Comparison of ENCODE assay signal across 9 cellular contexts in genomic region chr14:104078031-104078455, GRCh38. TPM values are rescaled to one million over a fixed set of nuclear protein-coding genes. Genes with fewer than 3 reads are reported as not detected.
DNase-seq lines count a peak whose midpoint lies in the region; ATAC-seq lines count a peak whose summit lies in the region.
"Had no signal": no experiment of that assay in that cellular context is flagged by ENCODE, and none has a peak within 500 bp of the region (broad histone marks: within the 10 kb centered on the region; RNA-seq: fewer than 3 reads in every experiment).

No MANE protein-coding gene starts in this region.

- no peak overlapping the region for H2BK5ac ChIP-seq in mesendoderm (ENCODE audit: low read length)

- H2AK5ac ChIP-seq in mesendoderm (ENCODE audit: low read length): no peak overlapping the region

- H3K4me1 ChIP-seq in CD4-positive, CD25-positive, alpha-beta regulatory T cell (ENCODE audit: control insufficient read depth, insufficient read depth, low read length, poor library complexity, severe bottlenecking): peaks cover 11% of the 10 kb centered on the region
- H3K4me1 ChIP-seq in mesendoderm (ENCODE audit: control insufficient read depth, low read depth, low read length): no peaks in the 10 kb centered on the region

- CTCF ChIA-PET in activated CD8-positive, alpha-beta T cell treated with anti-CD3 and anti-CD28 coated beads, Interleukin-2, amount 10 ng/mL, durations not matched to agents 7 days and 5 days (lab: Charles Lee): interaction anchor here (0.6 to 3.7 kb wide), 32 partner anchors 8 to 1925 kb away, joined by 3 to 25 read pairs (median 4); no protein-coding TSS in a partner anchor

- H3K4me3 ChIP-seq in CD4-positive, CD25-positive, alpha-beta regulatory T cell (ENCODE audit: low read depth, low read length): peak overlapping the region; percentile 47
- H3K4me3 ChIP-seq in mesendoderm (ENCODE audit: low read length): no peak overlapping the region

- no peak overlapping the region for H3K18ac ChIP-seq in mesendoderm (ENCODE audit: low read length)

- POLR2A ChIA-PET in activated CD8-positive, alpha-beta T cell treated with anti-CD3 and anti-CD28 coated beads, Interleukin-2, amount 10 ng/mL, durations not matched to agents 7 days and 5 days (lab: Charles Lee): interaction anchor here (0.6 kb wide), 1 partner anchor 911 kb away, joined by 3 read pairs; no protein-coding TSS in a partner anchor

- H3K79me2 ChIP-seq in mesendoderm (ENCODE audit: control insufficient read depth, insufficient read depth, low read length): no peaks in the 10 kb centered on the region

- no CpG with 5 or more reads among the region's 7 CpGs for WGBS in mesendoderm (ENCODE audit: extremely low coverage, insufficient coverage, low lambda C conversion rate)

- no peak overlapping the region for H3K9ac ChIP-seq in mesendoderm (ENCODE audit: low read length)

- peaks cover 0 to 9% (median 3%) of the 10 kb centered on the region in 7 donors for H3K9me3 Mint-ChIP-seq in CD4-positive, CD25-positive, alpha-beta regulatory T cell
- H3K9me3 Mint-ChIP-seq in activated CD8-positive, alpha-beta T cell treated with anti-CD3 and anti-CD28 coated beads, Interleukin-2, amount 10 ng/mL, durations not matched to agents 7 days and 5 days (ENCODE audit: insufficient read depth): peaks cover 11% of the 10 kb centered on the region
- H3K9me3 Mint-ChIP-seq in effector memory CD8-positive, alpha-beta T cell: peaks cover 2 to 10% of the 10 kb centered on the region in 2 donors

- peaks cover 5 to 34% (median 21%) of the 10 kb centered on the region in 4 donors for H3K4me1 Mint-ChIP-seq in CD4-positive, CD25-positive, alpha-beta regulatory T cell
- peaks cover 18% of the 10 kb centered on the region for H3K4me1 Mint-ChIP-seq in activated CD8-positive, alpha-beta T cell treated with anti-CD3 and anti-CD28 coated beads, Interleukin-2, amount 10 ng/mL, durations not matched to agents 7 days and 5 days (ENCODE audit: low read depth)
- peaks cover 10 to 20% of the 10 kb centered on the region in 2 donors for H3K4me1 Mint-ChIP-seq in effector memory CD8-positive, alpha-beta T cell (ENCODE audit: low read depth in 2 of 2)

- peak; percentile 71 to 89 (median 84) for DNase-seq in CD4-positive, CD25-positive, alpha-beta regulatory T cell
- DNase-seq in HT-29 (ENCODE audit: low spot score): peak; percentile 75
- DNase-seq in NOMO-1 (lab: John Stamatoyannopoulos, UW; ENCODE audit: unreplicated experiment in 2 of 2): peak; percentile 78 to 86
- peak; percentile 91 for DNase-seq in activated CD8-positive, alpha-beta T cell treated with anti-CD3 and anti-CD28 coated beads, Interleukin-2, amount 10 ng/mL, durations not matched to agents 7 days and 5 days
- DNase-seq in effector memory CD8-positive, alpha-beta T cell: peak; percentile 80 to 85 (median 83)
- peak; percentile 96 for DNase-seq in mesendoderm
- DNase-seq in stimulated activated CD8-positive, alpha-beta memory T cell treated with anti-CD3 and anti-CD28 coated beads, Interleukin-2, amount 100 ng/mL, for 48 hours (ENCODE audit: low read depth in 2 of 2): peak; percentile 72 to 74

- H4K5ac ChIP-seq in mesendoderm (ENCODE audit: low read length): no peak overlapping the region

- peaks cover 5 to 6% of the 10 kb centered on the region in 2 experiments for H3K9me3 ChIP-seq in CD4-positive, CD25-positive, alpha-beta regulatory T cell (ENCODE audit: control insufficient read depth in 2 of 2, low read length in 2 of 2)

- H2BK15ac ChIP-seq in mesendoderm (replicated peaks; ENCODE audit: low read depth): no peak overlapping the region

- H3K27ac ChIP-seq in CD4-positive, CD25-positive, alpha-beta regulatory T cell (ENCODE audit: insufficient read depth, low read length, poor library complexity, severe bottlenecking): no peak overlapping the region
- no peak overlapping the region for H3K27ac ChIP-seq in mesendoderm (ENCODE audit: low read depth, low read length)

- no peaks in the 10 kb centered on the region for H3K79me1 ChIP-seq in mesendoderm (ENCODE audit: low read length)

- peak; percentile 94 to 96 for ATAC-seq in CD4-positive, CD25-positive, alpha-beta regulatory T cell (ENCODE audit: low read depth in 2 of 2)
- ATAC-seq in GM19455 (IDR thresholded peaks at IDR 0.05; ENCODE audit: unreplicated experiment): peak; percentile 92
- ATAC-seq in activated CD8-positive, alpha-beta T cell treated with anti-CD3 and anti-CD28 coated beads, Interleukin-2, amount 10 ng/mL, durations not matched to agents 7 days and 5 days: peak; percentile 96
- ATAC-seq in effector memory CD8-positive, alpha-beta T cell (replicated peaks): peak; percentile 99

- H3K56ac ChIP-seq in mesendoderm (ENCODE audit: low read length): no peak overlapping the region

- no peak overlapping the region for H3K4me2 ChIP-seq in mesendoderm (ENCODE audit: low read length)

- H3K4me3 Mint-ChIP-seq in CD4-positive, CD25-positive, alpha-beta regulatory T cell: peak overlapping the region in 3 of 4 donors; percentile 7 to 50 (median 32)
- no peak overlapping the region for H3K4me3 Mint-ChIP-seq in activated CD8-positive, alpha-beta T cell treated with anti-CD3 and anti-CD28 coated beads, Interleukin-2, amount 10 ng/mL, durations not matched to agents 7 days and 5 days
- H3K4me3 Mint-ChIP-seq in effector memory CD8-positive, alpha-beta T cell: peak overlapping the region; percentile 26 to 45

- H3K27me3 ChIP-seq in CD4-positive, CD25-positive, alpha-beta regulatory T cell (ENCODE audit: control insufficient read depth, insufficient read depth, low read length): no peaks in the 10 kb centered on the region
- H3K27me3 ChIP-seq in mesendoderm (ENCODE audit: insufficient read depth, low read length, poor library complexity): no peaks in the 10 kb centered on the region

- H3K27me3 Mint-ChIP-seq in CD4-positive, CD25-positive, alpha-beta regulatory T cell: no peaks in the 10 kb centered on the region
- H3K27me3 Mint-ChIP-seq in activated CD8-positive, alpha-beta T cell treated with anti-CD3 and anti-CD28 coated beads, Interleukin-2, amount 10 ng/mL, durations not matched to agents 7 days and 5 days (ENCODE audit: low read depth): peaks cover 3% of the 10 kb centered on the region
- H3K27me3 Mint-ChIP-seq in effector memory CD8-positive, alpha-beta T cell: peaks cover 0 to 9% of the 10 kb centered on the region in 2 donors

- H4K8ac ChIP-seq in mesendoderm (ENCODE audit: low read depth, low read length): no peak overlapping the region

- H2BK120ac ChIP-seq in mesendoderm (ENCODE audit: low read depth, low read length): no peak overlapping the region

- no peak overlapping the region for H3K23ac ChIP-seq in mesendoderm (ENCODE audit: low read length)

- H3K27ac Mint-ChIP-seq in CD4-positive, CD25-positive, alpha-beta regulatory T cell: peak overlapping the region; percentile 66 to 84 (median 70)
- H3K27ac Mint-ChIP-seq in activated CD8-positive, alpha-beta T cell treated with anti-CD3 and anti-CD28 coated beads, Interleukin-2, amount 10 ng/mL, durations not matched to agents 7 days and 5 days: no peak overlapping the region
- H3K27ac Mint-ChIP-seq in effector memory CD8-positive, alpha-beta T cell: peak overlapping the region; percentile 46 to 88

- H3K36me3 Mint-ChIP-seq in CD4-positive, CD25-positive, alpha-beta regulatory T cell: no peaks in the 10 kb centered on the region
- H3K36me3 Mint-ChIP-seq in activated CD8-positive, alpha-beta T cell treated with anti-CD3 and anti-CD28 coated beads, Interleukin-2, amount 10 ng/mL, durations not matched to agents 7 days and 5 days (ENCODE audit: low read depth): peaks cover 2% of the 10 kb centered on the region
- no peaks in the 10 kb centered on the region for H3K36me3 Mint-ChIP-seq in effector memory CD8-positive, alpha-beta T cell (ENCODE audit: insufficient read depth)

- H3K4ac ChIP-seq in mesendoderm (ENCODE audit: low read depth, low read length): no peak overlapping the region

- H3K36me3 ChIP-seq in CD4-positive, CD25-positive, alpha-beta regulatory T cell (ENCODE audit: control insufficient read depth, insufficient read depth, low read length): no peaks in the 10 kb centered on the region
- H3K36me3 ChIP-seq in mesendoderm (ENCODE audit: control insufficient read depth, insufficient read depth, low read length): no peaks in the 10 kb centered on the region

RNA-seq across cellular contexts. Expression of gene ASPG, which starts 7.5 kb away (rescaled TPM):
- total RNA-seq in CD4-positive, CD25-positive, alpha-beta regulatory T cell: not detected
- polyA plus RNA-seq in CD4-positive, CD25-positive, alpha-beta regulatory T cell: not detected
- not detected in 2 replicates for total RNA-seq in HT-29 (2014; rRNA removed; shearing (Covaris generic))
- not detected for total RNA-seq in activated CD8-positive, alpha-beta T cell treated with anti-CD3 and anti-CD28 coated beads, Interleukin-2, amount 10 ng/mL, durations not matched to agents 7 days and 5 days
- polyA plus RNA-seq in mesendoderm (2013, experiment 1 of 2): 0.01 TPM
- polyA plus RNA-seq in mesendoderm (2013, experiment 2 of 2): 0.08 TPM
- total RNA-seq: activated CD8-positive, alpha-beta memory T cell treated with anti-CD3 and anti-CD28 coated beads for 36 hours had no signal
